9 cellular contexts compared by ENCODE assay signal in genomic region chr15:99511865-99512632, GRCh38. TPM values are rescaled to one million over a fixed set of nuclear protein-coding genes. Genes with fewer than 3 reads are reported as not detected.
A peak's percentile ranks its signal among the peaks of the same experiment; 100 is the strongest.
DNase-seq lines count a peak whose midpoint lies in the region; ATAC-seq, FAIRE-seq and TF ChIP-seq lines count a peak whose summit lies in the region.
"Had no signal": no experiment of that assay in that cellular context is flagged by ENCODE, and none has a peak within 500 bp of the region (broad histone marks: within the 10 kb centered on the region; RNA-seq: fewer than 3 reads in every experiment).

No MANE protein-coding gene starts in this region.

- no peak overlapping the region for H3K4me3 ChIP-seq in mucosa of descending colon

- ATAC-seq in GM18508 (IDR thresholded peaks at IDR 0.05; ENCODE audit: insufficient read depth, unreplicated experiment) (peak; percentile 61), mucosa of descending colon (peak; percentile 41)

- TF ChIP-seq CTCF in HFFc6 (IDR thresholded peaks at IDR 0.05) (no peak), mucosa of descending colon (IDR thresholded peaks at IDR 0.05) (no peak)

- H3K27ac Mint-ChIP-seq in HFFc6, result no peak overlapping the region

- in situ Hi-C loops in KBM-7 (cut with MboI; ENCODE audit: low pct_unique_long_range_greater_than_20kb, low sequenced_read_pairs), result no loop called here

- DNase-seq in HFFc6 (no peak), NCI-H2171 (lab: John Stamatoyannopoulos, UW) (peak; percentile 63), mucosa of descending colon (no peak), DMS153 (lab: John Stamatoyannopoulos, UW) (no peak), cerebellar nuclear complex (lab: John Stamatoyannopoulos, UW) (no peak), KBM-7 (no peak), frontal cortex (ENCODE audit: low spot score in 2 of 2) (no peak)

- intact Hi-C loops in mucosa of descending colon (cut with DNase I, micrococcal nuclease), result no loop called here

- H3K27me3 Mint-ChIP-seq in HFFc6 (ENCODE audit: insufficient read depth), result peaks cover 30% of the 10 kb centered on the region

- H3K36me3 ChIP-seq in mucosa of descending colon (ENCODE audit: low read depth), result no peaks in the 10 kb centered on the region

- H3K36me3 Mint-ChIP-seq in HFFc6 (ENCODE audit: low read depth), result no peaks in the 10 kb centered on the region

- peaks cover 5% of the 10 kb centered on the region for H3K4me1 ChIP-seq in mucosa of descending colon (ENCODE audit: low read depth)

- H3K9me3 ChIP-seq in mucosa of descending colon, result no peaks in the 10 kb centered on the region

- no peak for FAIRE-seq in frontal cortex (lab: Jason Lieb, UNC)
- FAIRE-seq: endometrium had no signal

- no peaks in the 10 kb centered on the region; the same call in 1 of the 2 replicates for H3K4me1 Mint-ChIP-seq in HFFc6 (ENCODE audit: low read depth)

- H3K4me3 Mint-ChIP-seq in HFFc6, result peak overlapping the region; percentile 50; the same call in 1 of the 2 replicates

- peaks cover 5% of the 10 kb centered on the region; the same call in 1 of the 2 replicates for H3K9me3 Mint-ChIP-seq in HFFc6

RNA-seq across cellular contexts. Expression of gene MEF2A, which starts 53.7 kb away (rescaled TPM):
- total RNA-seq in HFFc6 (2021; fragmentation: NEBNext Ultra II Directional; extraction: Animal tissue kit (Norgen Biotek cat#: 25700)), result 10 to 100 TPM; 22.8 to 25.8 (median 24.0) TPM
- total RNA-seq in mucosa of descending colon (10 to 100 TPM; 33.5 to 61.7 (median 34.7) TPM), frontal cortex (37.5 TPM)
